1 cellular context compared by ENCODE assay signal in the genomic region with DNA sequence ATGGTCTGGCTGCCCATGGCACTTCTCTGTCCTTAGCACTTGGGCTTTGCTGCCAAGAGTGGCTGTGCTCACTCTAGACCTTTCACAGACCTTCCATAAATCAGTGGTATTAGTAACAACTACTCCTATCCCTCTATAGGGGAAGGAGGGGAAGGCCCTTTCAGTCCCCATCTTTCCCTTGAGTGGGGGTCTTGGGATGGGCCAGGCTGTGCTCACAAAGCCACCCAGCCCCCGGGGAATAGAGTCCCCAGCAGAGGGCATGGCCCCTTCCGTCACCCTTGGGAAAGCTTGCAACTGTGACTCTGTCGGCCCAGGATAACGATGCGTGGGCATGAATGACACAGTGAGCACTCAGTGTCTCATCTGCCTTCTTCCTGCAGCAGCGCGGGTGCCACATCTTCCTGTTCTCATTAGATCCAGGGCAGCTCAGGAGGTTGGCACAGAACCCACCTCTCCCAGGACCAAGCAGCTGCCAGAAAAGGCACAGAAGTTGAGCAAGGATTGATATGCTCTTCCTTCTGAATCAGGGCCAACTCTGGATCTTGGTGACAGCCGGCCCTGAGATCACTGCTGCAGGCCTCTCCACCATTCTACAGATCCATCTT.
TF ChIP-seq lines count a peak whose summit lies in the region.

No MANE protein-coding gene starts in this region.

TF ChIP-seq in H1, 55 proteins besides CTCF, POLR2A, EP300 and RAD21:
- TF ChIP-seq, protein P1, sequence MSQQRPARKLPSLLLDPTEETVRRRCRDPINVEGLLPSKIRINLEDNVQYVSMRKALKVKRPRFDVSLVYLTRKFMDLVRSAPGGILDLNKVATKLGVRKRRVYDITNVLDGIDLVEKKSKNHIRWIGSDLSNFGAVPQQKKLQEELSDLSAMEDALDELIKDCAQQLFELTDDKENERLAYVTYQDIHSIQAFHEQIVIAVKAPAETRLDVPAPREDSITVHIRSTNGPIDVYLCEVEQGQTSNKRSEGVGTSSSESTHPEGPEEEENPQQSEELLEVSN (IDR thresholded peaks at IDR 0.05): no peak
- no peak for TF ChIP-seq CBX8 (IDR thresholded peaks at IDR 0.05; ENCODE audit: borderline replicate concordance, low read depth, low read length)
- TF ChIP-seq SAP30 (IDR thresholded peaks at IDR 0.05; ENCODE audit: insufficient read depth, insufficient replicate concordance, low read length): no peak
- TF ChIP-seq CEBPB (IDR thresholded peaks at IDR 0.05; ENCODE audit: low read depth, low read length): no peak
- no peak for TF ChIP-seq BRCA1 (IDR thresholded peaks at IDR 0.05; ENCODE audit: low read depth, low read length)
- TF ChIP-seq YY1 (IDR thresholded peaks at IDR 0.05; ENCODE audit: low read depth, low read length): no peak
- no peak for TF ChIP-seq CHD1 (IDR thresholded peaks at IDR 0.05; ENCODE audit: low read depth, low read length)
- TF ChIP-seq CBX5 (IDR thresholded peaks at IDR 0.05; ENCODE audit: low read depth, low read length): no peak
- TF ChIP-seq FOSL1 (IDR thresholded peaks at IDR 0.05; ENCODE audit: insufficient read depth, low read depth, low read length): no peak
- no peak for TF ChIP-seq BCL11A (IDR thresholded peaks at IDR 0.05; ENCODE audit: low read depth in 2 of 2, low read length in 2 of 2)
- no peak for TF ChIP-seq TAF7 (optimal IDR thresholded peaks at IDR 0.05; ENCODE audit: borderline replicate concordance, low read depth, low read length)
- TF ChIP-seq NRF1 (IDR thresholded peaks at IDR 0.05; ENCODE audit: low read depth, low read length): no peak
